Comparison of ENCODE assay signal across 10 cellular contexts in genomic region chr5:97044057-97044456, GRCh38.
A peak's percentile ranks its signal among the peaks of the same experiment; 100 is the strongest.
DNase-seq lines count a peak whose midpoint lies in the region; ATAC-seq and TF ChIP-seq lines count a peak whose summit lies in the region.
"Had no signal": no experiment of that assay in that cellular context is flagged by ENCODE, and none has a peak within 500 bp of the region (broad histone marks: within the 10 kb centered on the region; RNA-seq: fewer than 3 reads in every experiment).

No MANE protein-coding gene starts in this region.

- TF ChIP-seq CTCF in astrocyte of the spinal cord (IDR thresholded peaks at IDR 0.05; ENCODE audit: low read depth, low read length) (peak; percentile 33), kidney epithelial cell (IDR thresholded peaks at IDR 0.05; ENCODE audit: insufficient read depth, low read length, poor library complexity, severe bottlenecking) (peak; percentile 66)

- H3K4me3 ChIP-seq in astrocyte of the spinal cord (ENCODE audit: low read depth, low read length) (no peak overlapping the region), kidney epithelial cell (ENCODE audit: low read depth, low read length) (no peak overlapping the region)

- no peaks in the 10 kb centered on the region for H3K27me3 Mint-ChIP-seq in activated CD4-positive, alpha-beta T cell treated with anti-CD3 and anti-CD28 coated beads for 36 hours
- H3K27me3 Mint-ChIP-seq: activated naive CD4-positive, alpha-beta T cell treated with anti-CD3 and anti-CD28 coated beads, Interleukin-2, amount 50 U/mL, for 24 hours; memory B cell had no signal

- CTCF ChIA-PET in activated CD4-positive, alpha-beta T cell treated with anti-CD3 and anti-CD28 coated beads for 36 hours (lab: Charles Lee), result interaction anchor here (0.5 to 2.1 kb wide), 4 partner anchors 46 to 119 kb away, joined by 3 to 11 read pairs (median 8); partner anchors contain the start of gene LIX1

- DNase-seq in activated CD4-positive, alpha-beta T cell treated with anti-CD3 and anti-CD28 coated beads for 36 hours, result peak; percentile 13
- DNase-seq in activated CD4-positive, alpha-beta T cell treated with anti-CD3 and anti-CD28 coated beads for 48 hours, result no peak
- DNase-seq in astrocyte of the spinal cord (ENCODE audit: low read depth, low spot score) (no peak), kidney epithelial cell (ENCODE audit: low read depth) (no peak), NCI-H2029 (lab: John Stamatoyannopoulos, UW) (no peak)

- no peaks in the 10 kb centered on the region for H3K4me1 Mint-ChIP-seq in activated CD4-positive, alpha-beta T cell treated with anti-CD3 and anti-CD28 coated beads for 36 hours
- H3K4me1 Mint-ChIP-seq: activated naive CD4-positive, alpha-beta T cell treated with anti-CD3 and anti-CD28 coated beads, Interleukin-2, amount 50 U/mL, for 24 hours; memory B cell had no signal

- POLR2A ChIA-PET in activated CD4-positive, alpha-beta T cell treated with anti-CD3 and anti-CD28 coated beads for 36 hours (lab: Charles Lee), result no interaction called here

- H3K27me3 ChIP-seq in kidney epithelial cell (ENCODE audit: control insufficient read depth, insufficient read depth, low read length), result no peaks in the 10 kb centered on the region

- no peaks in the 10 kb centered on the region for H3K36me3 Mint-ChIP-seq in activated CD4-positive, alpha-beta T cell treated with anti-CD3 and anti-CD28 coated beads for 36 hours (ENCODE audit: low read depth)
- H3K36me3 Mint-ChIP-seq: activated naive CD4-positive, alpha-beta T cell treated with anti-CD3 and anti-CD28 coated beads, Interleukin-2, amount 50 U/mL, for 24 hours; memory B cell had no signal

- no peaks in the 10 kb centered on the region for H3K36me3 ChIP-seq in kidney epithelial cell (ENCODE audit: control insufficient read depth, insufficient read depth, low read length)

- ATAC-seq in activated CD4-positive, alpha-beta T cell treated with anti-CD3 and anti-CD28 coated beads for 36 hours, result no peak
- no peak for ATAC-seq in HG03571 (IDR thresholded peaks at IDR 0.05; ENCODE audit: unreplicated experiment)
- no peak for ATAC-seq in GM19328 (IDR thresholded peaks at IDR 0.05; ENCODE audit: unreplicated experiment)
- no peak for ATAC-seq in GM19463 (IDR thresholded peaks at IDR 0.05; ENCODE audit: unreplicated experiment)

- in situ Hi-C loops in astrocyte of the spinal cord (cut with HindIII; ENCODE audit: low sequenced_read_pairs), result no loop called here

- H3K27ac Mint-ChIP-seq in activated CD4-positive, alpha-beta T cell treated with anti-CD3 and anti-CD28 coated beads for 36 hours, result no peak overlapping the region
- H3K27ac Mint-ChIP-seq: activated naive CD4-positive, alpha-beta T cell treated with anti-CD3 and anti-CD28 coated beads, Interleukin-2, amount 50 U/mL, for 24 hours; memory B cell had no signal

- H3K4me3 Mint-ChIP-seq in activated CD4-positive, alpha-beta T cell treated with anti-CD3 and anti-CD28 coated beads for 36 hours, result no peak overlapping the region
- H3K4me3 Mint-ChIP-seq: activated naive CD4-positive, alpha-beta T cell treated with anti-CD3 and anti-CD28 coated beads, Interleukin-2, amount 50 U/mL, for 24 hours; memory B cell had no signal

- H3K9me3 Mint-ChIP-seq in activated CD4-positive, alpha-beta T cell treated with anti-CD3 and anti-CD28 coated beads for 36 hours (ENCODE audit: low read depth), result no peaks in the 10 kb centered on the region
- H3K9me3 Mint-ChIP-seq: activated naive CD4-positive, alpha-beta T cell treated with anti-CD3 and anti-CD28 coated beads, Interleukin-2, amount 50 U/mL, for 24 hours; memory B cell had no signal

- intact Hi-C loops in activated CD4-positive, alpha-beta T cell treated with anti-CD3 and anti-CD28 coated beads for 36 hours (cut with DNase I, micrococcal nuclease), result no loop called here
